Comparison of ENCODE assay signal across 27 cellular contexts in the genomic region with DNA sequence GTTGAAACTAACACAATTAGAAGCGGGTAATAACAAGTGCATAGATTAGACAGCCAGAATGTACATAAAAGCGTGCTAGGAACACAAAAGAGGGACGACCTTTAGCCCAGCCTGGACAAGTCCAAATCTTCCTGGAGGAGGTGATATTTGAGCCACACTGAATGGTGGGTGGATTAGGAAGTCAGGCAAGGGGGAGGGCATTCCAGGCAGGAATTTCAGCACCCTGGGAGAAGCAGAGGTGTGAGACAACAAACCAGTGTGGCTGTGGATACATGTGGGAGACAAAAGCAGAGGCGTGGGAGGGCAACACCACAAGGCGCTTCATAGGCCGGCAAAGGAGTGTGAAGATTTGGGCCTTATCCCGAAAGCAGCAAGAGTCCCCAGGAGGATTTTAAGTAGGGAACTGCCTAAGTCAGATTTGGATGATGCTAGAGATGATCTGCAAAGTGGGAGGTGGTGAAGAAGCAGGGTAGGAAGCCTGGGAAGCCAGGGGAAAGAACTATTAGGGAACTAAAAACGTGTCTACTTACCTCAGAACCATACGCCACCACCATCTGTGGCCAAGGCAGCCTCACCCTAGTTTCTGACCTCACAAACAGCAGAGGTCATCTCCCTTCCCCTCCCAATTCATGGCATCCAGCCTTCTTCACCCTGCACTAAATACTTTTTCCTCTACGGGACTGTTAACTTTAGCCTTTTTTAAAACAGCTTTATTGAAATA.
DNase-seq lines count a peak whose midpoint lies in the region; ATAC-seq and TF ChIP-seq lines count a peak whose summit lies in the region.
"Had no signal": no experiment of that assay in that cellular context is flagged by ENCODE, and none has a peak within 500 bp of the region (broad histone marks: within the 10 kb centered on the region; RNA-seq: fewer than 3 reads in every experiment).

No MANE protein-coding gene starts in this region.

- peaks cover 34% of the 10 kb centered on the region for H3K4me1 Mint-ChIP-seq in endodermal cell
- no peaks in the 10 kb centered on the region for H3K4me1 Mint-ChIP-seq in activated T-cell treated with anti-CD3 and anti-CD28 coated beads, Interleukin-2, amount 50 U/mL, for 72 hours (ENCODE audit: low read depth)
- H3K4me1 Mint-ChIP-seq: memory B cell, naive B cell, T-cell had no signal

- no peaks in the 10 kb centered on the region for H3K27me3 ChIP-seq in heart right ventricle
- no peaks in the 10 kb centered on the region for H3K27me3 ChIP-seq in endodermal cell (ENCODE audit: control insufficient read depth, insufficient read depth, low read length, poor library complexity, severe bottlenecking)
- H3K27me3 ChIP-seq in liver (ENCODE audit: control insufficient read depth in 4 of 4, insufficient read depth in 4 of 4, low read length in 3 of 4), result no peaks in the 10 kb centered on the region
- H3K27me3 ChIP-seq: BLaER1, cardiac muscle cell, ovary, upper lobe of right lung had no signal

- DNase-seq in left ventricle myocardium superior (no peak), heart right ventricle (no peak), endodermal cell (peak; percentile 93), RPMI8226 (no peak), amygdala (lab: John Stamatoyannopoulos, UW) (no peak)
- no peak for DNase-seq in activated T-cell treated with anti-CD3 and anti-CD28 coated beads, Interleukin-2, amount 50 U/mL, for 72 hours
- DNase-seq: activated naive CD4-positive, alpha-beta T cell treated with anti-CD3 and anti-CD28 coated beads for 36 hours; activated T-cell treated with anti-CD3 and anti-CD28 coated beads, Interleukin-2, amount 50 U/mL, for 4 hours; amniotic stem cell; dermis blood vessel endothelial cell; hippocampal formation; islet precursor cell; naive B cell; NCI-H1694; NCI-H748 treated with DMSO at 0.1 percent for 48 hours; OCI-M1; ovary; right cardiac atrium; SHP77 treated with DMSO at 0.1 percent for 48 hours; T-cell; upper lobe of right lung had no signal

- H3K27ac ChIP-seq in heart right ventricle, result no peak overlapping the region
- peak overlapping the region; percentile 5 for H3K27ac ChIP-seq in endodermal cell (ENCODE audit: low read depth, low read length)
- H3K27ac ChIP-seq in liver (ENCODE audit: low read depth in 1 of 2, low read length in 2 of 2), result no peak overlapping the region
- H3K27ac ChIP-seq: BLaER1, cardiac muscle cell, KMS-11, ovary, upper lobe of right lung had no signal

- ATAC-seq in left ventricle myocardium superior, result peak; percentile 42
- ATAC-seq in heart right ventricle, result no peak
- no peak for ATAC-seq in GM18909 (IDR thresholded peaks at IDR 0.05; ENCODE audit: poor library complexity, unreplicated experiment)
- ATAC-seq in activated T-cell treated with anti-CD3 and anti-CD28 coated beads, Interleukin-2, amount 50 U/mL, for 72 hours (replicated peaks in 1 of 2), result no peak
- ATAC-seq: activated T-cell treated with anti-CD3 and anti-CD28 coated beads, Interleukin-2, amount 50 U/mL, for 4 hours; right cardiac atrium; T-cell; upper lobe of right lung had no signal

- no peaks in the 10 kb centered on the region for H3K27me3 Mint-ChIP-seq in endodermal cell (ENCODE audit: insufficient read depth)
- H3K27me3 Mint-ChIP-seq in activated T-cell treated with anti-CD3 and anti-CD28 coated beads, Interleukin-2, amount 50 U/mL, for 72 hours (ENCODE audit: low read depth), result peaks cover 14% of the 10 kb centered on the region

- 85% methylated on average over 10 of the region's 10 CpGs for WGBS in heart right ventricle, 2 donors
- WGBS in endodermal cell (ENCODE audit: insufficient coverage in 1 of 2, insufficient read length in 1 of 2), 2 experiments, result 45 to 57% methylated on average over 10 of the region's 10 CpGs
- 73% methylated on average over 10 of the region's 10 CpGs for whole genome bisulfite sequencing in liver

- H3K36me3 Mint-ChIP-seq in endodermal cell (ENCODE audit: low read depth), result no peaks in the 10 kb centered on the region
- H3K36me3 Mint-ChIP-seq in activated T-cell treated with anti-CD3 and anti-CD28 coated beads, Interleukin-2, amount 50 U/mL, for 72 hours (ENCODE audit: insufficient read depth in 2 of 2), result peaks cover 0 to 2% of the 10 kb centered on the region in 2 donors
- H3K36me3 Mint-ChIP-seq: memory B cell, T-cell had no signal

- peak overlapping the region; percentile 27 for H3K4me3 Mint-ChIP-seq in endodermal cell
- no peak overlapping the region for H3K4me3 Mint-ChIP-seq in activated T-cell treated with anti-CD3 and anti-CD28 coated beads, Interleukin-2, amount 50 U/mL, for 72 hours
- H3K4me3 Mint-ChIP-seq: activated naive CD4-positive, alpha-beta T cell treated with anti-CD3 and anti-CD28 coated beads for 36 hours; activated T-cell treated with anti-CD3 and anti-CD28 coated beads, Interleukin-2, amount 50 U/mL, for 4 hours; memory B cell; naive B cell; T-cell had no signal

- TF ChIP-seq RAD21 in liver (IDR thresholded peaks at IDR 0.05), result peak in 1 of 2 donors; percentile 44

- peak overlapping the region; percentile 91 for H3K27ac Mint-ChIP-seq in endodermal cell
- H3K27ac Mint-ChIP-seq in activated T-cell treated with anti-CD3 and anti-CD28 coated beads, Interleukin-2, amount 50 U/mL, for 72 hours, result no peak overlapping the region
- H3K27ac Mint-ChIP-seq: activated naive CD4-positive, alpha-beta T cell treated with anti-CD3 and anti-CD28 coated beads for 36 hours; memory B cell; T-cell had no signal

- H3K9ac ChIP-seq in endodermal cell (ENCODE audit: extremely low read depth, low read length, poor library complexity, severe bottlenecking) (peak overlapping the region; percentile 28), liver (ENCODE audit: low read depth in 1 of 2, low read length in 2 of 2) (no peak overlapping the region)
- H3K9ac ChIP-seq: BLaER1, KMS-11 had no signal

- no peak overlapping the region for H3K4me3 ChIP-seq in heart right ventricle
- H3K4me3 ChIP-seq in endodermal cell (ENCODE audit: low read length), result peak overlapping the region; percentile 34
- no peak overlapping the region for H3K4me3 ChIP-seq in liver (ENCODE audit: low read depth in 1 of 3, low read length in 3 of 3)
- H3K4me3 ChIP-seq: BLaER1, cardiac muscle cell, ovary, upper lobe of right lung had no signal

- peaks cover 0 to 5% (median 0%) of the 10 kb centered on the region in 11 donors for H3K9me3 ChIP-seq in heart right ventricle
- H3K9me3 ChIP-seq in endodermal cell (ENCODE audit: control insufficient read depth, low read length), result no peaks in the 10 kb centered on the region
- no peaks in the 10 kb centered on the region for H3K9me3 ChIP-seq in liver (ENCODE audit: control insufficient read depth in 4 of 4, low read length in 3 of 4)
- H3K9me3 ChIP-seq: BLaER1, ovary, upper lobe of right lung had no signal

- H3K9me3 Mint-ChIP-seq in endodermal cell, result peaks cover 1% of the 10 kb centered on the region
- H3K9me3 Mint-ChIP-seq in activated T-cell treated with anti-CD3 and anti-CD28 coated beads, Interleukin-2, amount 50 U/mL, for 72 hours, result no peaks in the 10 kb centered on the region
- H3K9me3 Mint-ChIP-seq: activated naive CD4-positive, alpha-beta T cell treated with anti-CD3 and anti-CD28 coated beads for 36 hours; activated T-cell treated with anti-CD3 and anti-CD28 coated beads, Interleukin-2, amount 50 U/mL, for 4 hours; T-cell had no signal

- intact Hi-C loops in left ventricle myocardium superior (cut with micrococcal nuclease), result loop anchor here (10.0 kb wide), 1 partner anchor 165 kb away; no protein-coding TSS in a partner anchor
- intact Hi-C loops in heart right ventricle (cut with DNase I), result loop anchor here in 4 of 10 donors (10.0 kb wide), 2 partner anchors 85 to 165 kb away; a partner anchor contains a TSS

- TF ChIP-seq CTCF in heart right ventricle (IDR thresholded peaks at IDR 0.05) (no peak), endodermal cell (conservative IDR thresholded peaks at IDR 0.05) (no peak), liver (IDR thresholded peaks at IDR 0.05; ENCODE audit: low read depth, low read length, missing input control) (no peak)

- H3K36me3 ChIP-seq in heart right ventricle (no peaks in the 10 kb centered on the region), endodermal cell (ENCODE audit: control insufficient read depth, insufficient read depth, low read length) (no peaks in the 10 kb centered on the region), liver (ENCODE audit: control insufficient read depth in 4 of 4, insufficient read depth in 3 of 4, low read depth in 1 of 4, low read length in 3 of 4) (no peaks in the 10 kb centered on the region)
- H3K36me3 ChIP-seq: BLaER1, cardiac muscle cell, ovary, upper lobe of right lung had no signal

- H3K4me1 ChIP-seq in heart right ventricle, result peaks cover 0 to under 1% (median 0%) of the 10 kb centered on the region in 9 donors
- H3K4me1 ChIP-seq in endodermal cell (ENCODE audit: control insufficient read depth, insufficient read depth, low read length), result peaks cover 6% of the 10 kb centered on the region
- no peaks in the 10 kb centered on the region for H3K4me1 ChIP-seq in liver (ENCODE audit: control insufficient read depth in 4 of 4, insufficient read depth in 4 of 4, low read length in 3 of 4)
- H3K4me1 ChIP-seq: BLaER1, upper lobe of right lung had no signal

TF ChIP-seq in liver, 16 proteins besides CTCF, POLR2A, EP300 and RAD21 (continues in another document):
- TF ChIP-seq TAF1 (conservative IDR thresholded peaks at IDR 0.05) (no peak), YY1 (IDR thresholded peaks at IDR 0.05) (no peak), HNF4A (conservative IDR thresholded peaks at IDR 0.05) (peak; percentile 64 to 73), SP1 (IDR thresholded peaks at IDR 0.05) (peak; percentile 73), RXRA (IDR thresholded peaks at IDR 0.05) (peak; percentile 35 to 62), GABPA (IDR thresholded peaks at IDR 0.05 in 1 of 2, conservative IDR thresholded peaks at IDR 0.05 in 1 of 2) (no peak), EGR1 (IDR thresholded peaks at IDR 0.05; ENCODE audit: low read depth in 2 of 2) (no peak)
